2 cellular contexts compared by ENCODE assay signal in the genomic region with DNA sequence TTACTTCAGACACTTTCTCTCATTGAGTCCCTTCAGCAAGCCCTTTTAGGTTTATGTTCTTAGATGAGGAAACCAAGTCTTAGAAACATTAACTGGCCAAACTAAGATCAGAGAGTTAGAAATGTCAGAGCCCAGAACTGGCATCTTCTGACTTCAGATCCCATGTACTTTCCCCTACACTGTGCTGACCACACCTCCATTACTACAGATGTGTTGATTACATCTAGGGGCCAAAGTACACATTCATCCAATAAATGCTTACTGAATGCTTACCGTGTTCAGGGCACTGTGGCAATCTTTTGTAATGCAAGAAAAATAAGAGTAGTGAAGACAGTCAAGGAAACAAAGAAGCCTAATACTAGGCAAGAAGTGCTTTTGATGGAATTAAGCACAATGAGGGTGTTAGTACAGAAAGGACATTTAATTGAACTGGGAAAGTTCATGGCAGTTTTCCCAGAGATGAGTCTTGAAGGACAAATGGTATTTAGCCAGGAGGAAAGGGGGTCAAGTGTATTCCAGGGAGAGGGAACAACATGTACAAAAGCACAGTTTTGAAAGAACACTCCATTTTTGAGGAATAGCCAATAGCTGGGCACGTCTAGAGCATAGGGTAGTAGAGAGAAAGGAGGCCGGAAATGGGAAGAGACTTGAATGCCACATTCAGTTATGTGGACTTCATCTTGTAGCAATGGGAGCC.
TF ChIP-seq lines count a peak whose summit lies in the region.

No MANE protein-coding gene starts in this region.

TF ChIP-seq in IMR-90, 13 proteins besides CTCF, POLR2A, EP300 and RAD21:
- TF ChIP-seq RCOR1 (IDR thresholded peaks at IDR 0.05; ENCODE audit: insufficient replicate concordance, low read length) (no peak), BHLHE40 (IDR thresholded peaks at IDR 0.05; ENCODE audit: low read depth, low read length) (no peak), MXI1 (IDR thresholded peaks at IDR 0.05; ENCODE audit: borderline replicate concordance, low read depth, low read length) (no peak), NFE2L2 (IDR thresholded peaks at IDR 0.05; ENCODE audit: low read depth, low read length) (no peak), CHD1 (IDR thresholded peaks at IDR 0.05; ENCODE audit: low read depth, low read length) (no peak), MAZ (IDR thresholded peaks at IDR 0.05; ENCODE audit: borderline replicate concordance, low read depth, low read length) (no peak), FOS (IDR thresholded peaks at IDR 0.05; ENCODE audit: low read depth, low read length) (no peak), MAFK (IDR thresholded peaks at IDR 0.05; ENCODE audit: low read depth, low read length) (no peak), RFX5 (IDR thresholded peaks at IDR 0.05; ENCODE audit: low read depth, low read length) (no peak), SMC3 (IDR thresholded peaks at IDR 0.05; ENCODE audit: low read depth, low read length) (no peak), CEBPB (IDR thresholded peaks at IDR 0.05; ENCODE audit: low read depth, low read length) (no peak)
- TF ChIP-seq, protein P1, sequence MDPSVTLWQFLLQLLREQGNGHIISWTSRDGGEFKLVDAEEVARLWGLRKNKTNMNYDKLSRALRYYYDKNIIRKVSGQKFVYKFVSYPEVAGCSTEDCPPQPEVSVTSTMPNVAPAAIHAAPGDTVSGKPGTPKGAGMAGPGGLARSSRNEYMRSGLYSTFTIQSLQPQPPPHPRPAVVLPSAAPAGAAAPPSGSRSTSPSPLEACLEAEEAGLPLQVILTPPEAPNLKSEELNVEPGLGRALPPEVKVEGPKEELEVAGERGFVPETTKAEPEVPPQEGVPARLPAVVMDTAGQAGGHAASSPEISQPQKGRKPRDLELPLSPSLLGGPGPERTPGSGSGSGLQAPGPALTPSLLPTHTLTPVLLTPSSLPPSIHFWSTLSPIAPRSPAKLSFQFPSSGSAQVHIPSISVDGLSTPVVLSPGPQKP (IDR thresholded peaks at IDR 0.05; ENCODE audit: borderline replicate concordance, low read depth, low read length): no peak
- TF ChIP-seq, protein P2, sequence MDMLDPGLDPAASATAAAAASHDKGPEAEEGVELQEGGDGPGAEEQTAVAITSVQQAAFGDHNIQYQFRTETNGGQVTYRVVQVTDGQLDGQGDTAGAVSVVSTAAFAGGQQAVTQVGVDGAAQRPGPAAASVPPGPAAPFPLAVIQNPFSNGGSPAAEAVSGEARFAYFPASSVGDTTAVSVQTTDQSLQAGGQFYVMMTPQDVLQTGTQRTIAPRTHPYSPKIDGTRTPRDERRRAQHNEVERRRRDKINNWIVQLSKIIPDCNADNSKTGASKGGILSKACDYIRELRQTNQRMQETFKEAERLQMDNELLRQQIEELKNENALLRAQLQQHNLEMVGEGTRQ (IDR thresholded peaks at IDR 0.05; ENCODE audit: low read depth, low read length): no peak

TF ChIP-seq in HepG2, 621 proteins besides CTCF, POLR2A, EP300 and RAD21:
- TF ChIP-seq NPAS2 (CRISPR knock-in tag; IDR thresholded peaks at IDR 0.05; ENCODE audit: borderline replicate concordance) (no peak), REL (CRISPR knock-in tag; conservative IDR thresholded peaks at IDR 0.05) (no peak), SKI (IDR thresholded peaks at IDR 0.05; ENCODE audit: partially characterized antibody) (no peak), ZNF550 (CRISPR knock-in tag; IDR thresholded peaks at IDR 0.05; ENCODE audit: borderline replicate concordance) (no peak), GATAD2A (CRISPR knock-in tag; IDR thresholded peaks at IDR 0.05) (no peak), ZNF557 (CRISPR knock-in tag; IDR thresholded peaks at IDR 0.05) (no peak), ZNF232 (CRISPR knock-in tag; IDR thresholded peaks at IDR 0.05; ENCODE audit: borderline replicate concordance) (no peak), PHF8 (CRISPR knock-in tag; IDR thresholded peaks at IDR 0.05) (no peak), RBM22 (optimal IDR thresholded peaks at IDR 0.05; ENCODE audit: low read length) (no peak)
- TF ChIP-seq, protein P3, sequence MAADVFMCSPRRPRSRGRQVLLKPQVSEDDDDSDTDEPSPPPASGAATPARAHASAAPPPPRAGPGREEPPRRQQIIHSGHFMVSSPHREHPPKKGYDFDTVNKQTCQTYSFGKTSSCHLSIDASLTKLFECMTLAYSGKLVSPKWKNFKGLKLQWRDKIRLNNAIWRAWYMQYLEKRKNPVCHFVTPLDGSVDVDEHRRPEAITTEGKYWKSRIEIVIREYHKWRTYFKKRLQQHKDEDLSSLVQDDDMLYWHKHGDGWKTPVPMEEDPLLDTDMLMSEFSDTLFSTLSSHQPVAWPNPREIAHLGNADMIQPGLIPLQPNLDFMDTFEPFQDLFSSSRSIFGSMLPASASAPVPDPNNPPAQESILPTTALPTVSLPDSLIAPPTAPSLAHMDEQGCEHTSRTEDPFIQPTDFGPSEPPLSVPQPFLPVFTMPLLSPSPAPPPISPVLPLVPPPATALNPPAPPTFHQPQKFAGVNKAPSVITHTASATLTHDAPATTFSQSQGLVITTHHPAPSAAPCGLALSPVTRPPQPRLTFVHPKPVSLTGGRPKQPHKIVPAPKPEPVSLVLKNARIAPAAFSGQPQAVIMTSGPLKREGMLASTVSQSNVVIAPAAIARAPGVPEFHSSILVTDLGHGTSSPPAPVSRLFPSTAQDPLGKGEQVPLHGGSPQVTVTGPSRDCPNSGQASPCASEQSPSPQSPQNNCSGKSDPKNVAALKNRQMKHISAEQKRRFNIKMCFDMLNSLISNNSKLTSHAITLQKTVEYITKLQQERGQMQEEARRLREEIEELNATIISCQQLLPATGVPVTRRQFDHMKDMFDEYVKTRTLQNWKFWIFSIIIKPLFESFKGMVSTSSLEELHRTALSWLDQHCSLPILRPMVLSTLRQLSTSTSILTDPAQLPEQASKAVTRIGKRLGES (CRISPR knock-in tag; IDR thresholded peaks at IDR 0.05; ENCODE audit: borderline replicate concordance): no peak
- TF ChIP-seq, protein P4, sequence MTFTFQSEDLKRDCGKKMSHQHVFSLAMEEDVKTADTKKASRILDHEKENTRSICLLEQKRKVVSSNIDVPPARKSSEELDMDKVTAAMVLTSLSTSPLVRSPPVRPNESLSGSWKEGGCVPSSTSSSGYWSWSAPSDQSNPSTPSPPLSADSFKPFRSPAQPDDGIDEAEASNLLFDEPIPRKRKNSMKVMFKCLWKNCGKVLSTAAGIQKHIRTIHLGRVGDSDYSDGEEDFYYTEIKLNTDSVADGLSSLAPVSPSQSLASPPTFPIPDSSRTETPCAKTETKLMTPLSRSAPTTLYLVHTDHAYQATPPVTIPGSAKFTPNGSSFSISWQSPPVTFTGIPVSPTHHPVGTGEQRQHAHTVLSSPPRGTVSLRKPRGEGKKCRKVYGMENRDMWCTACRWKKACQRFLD (CRISPR knock-in tag; IDR thresholded peaks at IDR 0.05; ENCODE audit: borderline replicate concordance): no peak
TF ChIP-seq in HepG2: peak in this region for 0.
